1 cellular context compared by ENCODE assay signal in the genomic region with DNA sequence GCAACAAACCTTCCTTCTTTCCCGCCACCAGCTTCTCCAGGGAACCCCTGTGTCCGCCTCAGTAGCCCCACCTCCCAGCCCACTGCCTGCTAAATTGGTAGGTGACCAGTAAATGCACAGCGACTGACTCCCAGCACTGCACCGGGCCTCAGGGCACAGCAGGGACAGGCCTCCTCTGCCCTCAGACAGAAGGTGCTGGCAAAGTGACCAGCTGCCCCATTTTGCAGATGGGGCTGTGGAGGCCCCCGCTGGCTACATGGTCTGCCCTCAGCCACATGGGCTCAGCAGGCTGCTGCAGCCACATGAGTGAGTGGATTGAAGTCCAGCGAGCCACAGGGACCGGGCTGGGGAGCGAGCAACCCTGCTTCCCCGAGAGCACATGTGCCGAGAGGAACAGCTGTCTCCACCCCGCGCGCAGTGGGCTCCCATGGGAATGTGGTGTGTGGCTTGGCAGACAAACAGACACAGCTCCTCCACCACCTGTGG.
TF ChIP-seq lines count a peak whose summit lies in the region.

No MANE protein-coding gene starts in this region.

TF ChIP-seq in HepG2, 621 proteins besides CTCF, POLR2A, EP300 and RAD21 (continued from another document):
- TF ChIP-seq, protein P1, sequence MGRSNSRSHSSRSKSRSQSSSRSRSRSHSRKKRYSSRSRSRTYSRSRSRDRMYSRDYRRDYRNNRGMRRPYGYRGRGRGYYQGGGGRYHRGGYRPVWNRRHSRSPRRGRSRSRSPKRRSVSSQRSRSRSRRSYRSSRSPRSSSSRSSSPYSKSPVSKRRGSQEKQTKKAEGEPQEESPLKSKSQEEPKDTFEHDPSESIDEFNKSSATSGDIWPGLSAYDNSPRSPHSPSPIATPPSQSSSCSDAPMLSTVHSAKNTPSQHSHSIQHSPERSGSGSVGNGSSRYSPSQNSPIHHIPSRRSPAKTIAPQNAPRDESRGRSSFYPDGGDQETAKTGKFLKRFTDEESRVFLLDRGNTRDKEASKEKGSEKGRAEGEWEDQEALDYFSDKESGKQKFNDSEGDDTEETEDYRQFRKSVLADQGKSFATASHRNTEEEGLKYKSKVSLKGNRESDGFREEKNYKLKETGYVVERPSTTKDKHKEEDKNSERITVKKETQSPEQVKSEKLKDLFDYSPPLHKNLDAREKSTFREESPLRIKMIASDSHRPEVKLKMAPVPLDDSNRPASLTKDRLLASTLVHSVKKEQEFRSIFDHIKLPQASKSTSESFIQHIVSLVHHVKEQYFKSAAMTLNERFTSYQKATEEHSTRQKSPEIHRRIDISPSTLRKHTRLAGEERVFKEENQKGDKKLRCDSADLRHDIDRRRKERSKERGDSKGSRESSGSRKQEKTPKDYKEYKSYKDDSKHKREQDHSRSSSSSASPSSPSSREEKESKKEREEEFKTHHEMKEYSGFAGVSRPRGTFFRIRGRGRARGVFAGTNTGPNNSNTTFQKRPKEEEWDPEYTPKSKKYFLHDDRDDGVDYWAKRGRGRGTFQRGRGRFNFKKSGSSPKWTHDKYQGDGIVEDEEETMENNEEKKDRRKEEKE (IDR thresholded peaks at IDR 0.05), result no peak
